ENCODE assay signal across 8 cellular contexts in the genomic region with DNA sequence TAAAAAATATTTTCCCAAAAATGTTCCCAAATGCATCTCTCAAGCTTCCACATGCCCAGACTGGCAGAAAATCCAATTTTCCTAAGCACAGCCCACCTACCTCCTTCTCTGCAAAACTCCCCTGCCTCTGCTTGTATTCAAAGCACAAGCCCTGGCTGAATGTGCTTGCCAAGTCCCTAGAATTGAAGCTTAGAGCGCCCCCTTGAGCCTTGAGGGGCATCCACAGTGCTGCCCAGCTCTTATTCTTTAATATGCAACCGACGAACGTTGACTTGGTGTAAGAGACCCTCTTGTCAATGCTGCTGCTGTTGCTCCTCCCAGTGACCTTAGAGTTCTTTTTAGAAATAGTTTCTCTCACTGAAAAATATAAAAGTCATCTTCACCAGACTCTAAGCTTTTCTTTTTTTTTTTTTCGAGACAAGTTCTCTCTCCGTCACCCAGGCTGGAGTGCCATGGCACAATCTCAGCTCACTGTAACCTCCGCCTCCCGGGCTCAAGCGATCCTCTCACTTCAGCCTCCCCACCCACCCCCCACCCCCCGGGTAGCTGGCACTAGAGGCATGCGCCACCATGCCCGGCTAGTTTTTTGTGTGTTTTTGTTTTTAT.
DNase-seq lines count a peak whose midpoint lies in the region; ATAC-seq and TF ChIP-seq lines count a peak whose summit lies in the region.

No MANE protein-coding gene starts in this region.

- DNase-seq in DMS114 treated with DMSO at 0.1 percent for 48 hours (lab: John Stamatoyannopoulos, UW; ENCODE audit: unreplicated experiment) (peak; percentile 9), NOMO-1 (lab: John Stamatoyannopoulos, UW; ENCODE audit: unreplicated experiment in 2 of 2) (peak; percentile 73 to 81), endothelial cell (ENCODE audit: low spot score) (peak; percentile 82), midbrain (lab: John Stamatoyannopoulos, UW) (peak; percentile 85)
- DNase-seq in activated CD8-positive, alpha-beta memory T cell treated with anti-CD3 and anti-CD28 coated beads for 4 hours (ENCODE audit: low read depth in 2 of 2) = peak; percentile 56 to 60
- peak; percentile 59 to 60 for DNase-seq in stimulated activated CD8-positive, alpha-beta memory T cell treated with anti-CD3 and anti-CD28 coated beads, Interleukin-2, amount 100 ng/mL, for 48 hours (ENCODE audit: low read depth in 2 of 2)

- TF ChIP-seq CTCF in endothelial cell (IDR thresholded peaks at IDR 0.05; ENCODE audit: unreplicated experiment) = peak; percentile 77

- ATAC-seq in HG03378 (IDR thresholded peaks at IDR 0.05; ENCODE audit: unreplicated experiment) (peak; percentile 49), GM21367 (IDR thresholded peaks at IDR 0.05; ENCODE audit: unreplicated experiment) (no peak)

- no peak overlapping the region for H3K4me3 Mint-ChIP-seq in endothelial cell (ENCODE audit: unreplicated experiment)

- no peaks in the 10 kb centered on the region for H3K36me3 Mint-ChIP-seq in endothelial cell (ENCODE audit: low read depth, unreplicated experiment)

- H3K27me3 Mint-ChIP-seq in endothelial cell (ENCODE audit: unreplicated experiment) = peaks cover 3% of the 10 kb centered on the region

- H3K9me3 Mint-ChIP-seq in endothelial cell (ENCODE audit: unreplicated experiment) = no peaks in the 10 kb centered on the region

- H3K27ac Mint-ChIP-seq in endothelial cell (ENCODE audit: unreplicated experiment) = no peak overlapping the region

- H3K4me1 Mint-ChIP-seq in endothelial cell (ENCODE audit: unreplicated experiment) = peaks cover 6% of the 10 kb centered on the region

Comparison
In these comparisons a context has a peak if more than half of its experiments do, and no peak if none do; other contexts are left out.
1. DNase-seq: peak in every context shown above with its lines; median percentile 85 in midbrain; 82 in endothelial cell; 77 in NOMO-1; 60 in stimulated activated CD8-positive, alpha-beta memory T cell treated with anti-CD3 and anti-CD28 coated beads, Interleukin-2, amount 100 ng/mL, for 48 hours; 58 in activated CD8-positive, alpha-beta memory T cell treated with anti-CD3 and anti-CD28 coated beads for 4 hours; 9 in DMS114 treated with DMSO at 0.1 percent for 48 hours.